1 cellular context compared by ENCODE assay signal in the genomic region with DNA sequence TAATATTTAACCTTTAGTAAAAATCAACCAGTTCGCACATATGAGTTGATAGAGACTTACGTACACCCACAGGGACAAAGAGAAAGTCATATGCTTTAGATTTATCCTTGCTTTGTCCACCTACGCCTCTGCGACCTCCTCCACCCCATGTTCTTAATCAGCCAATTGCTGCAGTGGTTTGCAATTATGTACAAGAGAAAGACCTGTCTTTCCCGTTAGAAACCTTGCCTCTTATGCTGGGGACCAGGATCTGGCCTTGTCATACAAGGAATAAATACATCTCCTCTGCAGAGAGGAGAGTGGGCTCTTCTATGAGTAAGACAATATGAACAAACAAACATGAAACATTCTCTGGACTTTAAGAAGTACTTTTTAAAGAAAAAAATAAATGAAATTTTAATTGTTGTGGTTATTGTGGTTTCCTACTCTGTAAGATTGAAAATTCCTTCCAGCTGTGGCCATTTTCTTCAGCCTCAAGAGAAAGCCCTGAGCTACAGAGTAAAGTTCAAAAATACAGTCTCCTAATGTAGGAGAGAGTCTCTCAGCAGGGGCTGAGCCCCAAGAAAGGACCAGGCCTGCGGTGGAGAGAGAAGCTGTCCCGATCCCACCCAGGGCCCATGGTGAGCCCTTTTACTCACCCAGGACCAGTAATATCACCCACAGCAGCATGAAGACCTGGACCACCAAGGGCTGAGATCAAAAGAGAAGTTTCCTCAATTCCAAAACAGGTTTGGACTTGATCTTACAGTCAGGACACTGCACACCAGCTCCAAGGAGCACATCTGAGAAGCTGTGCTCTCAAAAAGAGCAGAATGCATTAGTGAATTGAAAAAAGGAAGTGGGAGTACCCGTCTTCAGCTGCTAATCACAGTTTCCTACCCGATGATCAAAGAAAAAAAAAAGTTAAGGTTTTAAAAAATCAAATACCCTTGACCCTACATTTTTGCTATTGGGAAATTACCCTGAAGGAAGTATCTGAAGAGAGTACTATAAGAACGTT.
TF ChIP-seq lines count a peak whose summit lies in the region.

A gene (minus strand): TSS at position 822 of the 1,000 bp plus-strand sequence. CDS start 153 bp downstream, at position 669.

TF ChIP-seq in HepG2, 621 proteins besides CTCF, POLR2A, EP300 and RAD21 (continued from another document):
- TF ChIP-seq, protein P1, sequence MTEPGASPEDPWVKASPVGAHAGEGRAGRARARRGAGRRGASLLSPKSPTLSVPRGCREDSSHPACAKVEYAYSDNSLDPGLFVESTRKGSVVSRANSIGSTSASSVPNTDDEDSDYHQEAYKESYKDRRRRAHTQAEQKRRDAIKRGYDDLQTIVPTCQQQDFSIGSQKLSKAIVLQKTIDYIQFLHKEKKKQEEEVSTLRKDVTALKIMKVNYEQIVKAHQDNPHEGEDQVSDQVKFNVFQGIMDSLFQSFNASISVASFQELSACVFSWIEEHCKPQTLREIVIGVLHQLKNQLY (CRISPR knock-in tag; IDR thresholded peaks at IDR 0.05), result no peak
- TF ChIP-seq ZNF557 (CRISPR knock-in tag; IDR thresholded peaks at IDR 0.05) (no peak), FOXK2 (IDR thresholded peaks at IDR 0.05) (no peak), BRCA1 (CRISPR knock-in tag; IDR thresholded peaks at IDR 0.05) (no peak), MED1 (CRISPR knock-in tag; IDR thresholded peaks at IDR 0.05) (no peak), ZBTB42 (CRISPR knock-in tag; IDR thresholded peaks at IDR 0.05) (no peak), YEATS2 (CRISPR knock-in tag; IDR thresholded peaks at IDR 0.05; ENCODE audit: borderline replicate concordance) (no peak), ZNF496 (CRISPR knock-in tag; IDR thresholded peaks at IDR 0.05; ENCODE audit: insufficient replicate concordance) (no peak), DNMT3B (CRISPR knock-in tag; conservative IDR thresholded peaks at IDR 0.05) (no peak)
- TF ChIP-seq, protein P2, sequence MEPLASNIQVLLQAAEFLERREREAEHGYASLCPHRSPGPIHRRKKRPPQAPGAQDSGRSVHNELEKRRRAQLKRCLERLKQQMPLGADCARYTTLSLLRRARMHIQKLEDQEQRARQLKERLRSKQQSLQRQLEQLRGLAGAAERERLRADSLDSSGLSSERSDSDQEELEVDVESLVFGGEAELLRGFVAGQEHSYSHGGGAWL (CRISPR knock-in tag; IDR thresholded peaks at IDR 0.05), result no peak
- TF ChIP-seq, protein P3, sequence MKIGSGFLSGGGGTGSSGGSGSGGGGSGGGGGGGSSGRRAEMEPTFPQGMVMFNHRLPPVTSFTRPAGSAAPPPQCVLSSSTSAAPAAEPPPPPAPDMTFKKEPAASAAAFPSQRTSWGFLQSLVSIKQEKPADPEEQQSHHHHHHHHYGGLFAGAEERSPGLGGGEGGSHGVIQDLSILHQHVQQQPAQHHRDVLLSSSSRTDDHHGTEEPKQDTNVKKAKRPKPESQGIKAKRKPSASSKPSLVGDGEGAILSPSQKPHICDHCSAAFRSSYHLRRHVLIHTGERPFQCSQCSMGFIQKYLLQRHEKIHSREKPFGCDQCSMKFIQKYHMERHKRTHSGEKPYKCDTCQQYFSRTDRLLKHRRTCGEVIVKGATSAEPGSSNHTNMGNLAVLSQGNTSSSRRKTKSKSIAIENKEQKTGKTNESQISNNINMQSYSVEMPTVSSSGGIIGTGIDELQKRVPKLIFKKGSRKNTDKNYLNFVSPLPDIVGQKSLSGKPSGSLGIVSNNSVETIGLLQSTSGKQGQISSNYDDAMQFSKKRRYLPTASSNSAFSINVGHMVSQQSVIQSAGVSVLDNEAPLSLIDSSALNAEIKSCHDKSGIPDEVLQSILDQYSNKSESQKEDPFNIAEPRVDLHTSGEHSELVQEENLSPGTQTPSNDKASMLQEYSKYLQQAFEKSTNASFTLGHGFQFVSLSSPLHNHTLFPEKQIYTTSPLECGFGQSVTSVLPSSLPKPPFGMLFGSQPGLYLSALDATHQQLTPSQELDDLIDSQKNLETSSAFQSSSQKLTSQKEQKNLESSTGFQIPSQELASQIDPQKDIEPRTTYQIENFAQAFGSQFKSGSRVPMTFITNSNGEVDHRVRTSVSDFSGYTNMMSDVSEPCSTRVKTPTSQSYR (CRISPR knock-in tag; IDR thresholded peaks at IDR 0.05; ENCODE audit: borderline replicate concordance), result no peak
- TF ChIP-seq, protein P4, sequence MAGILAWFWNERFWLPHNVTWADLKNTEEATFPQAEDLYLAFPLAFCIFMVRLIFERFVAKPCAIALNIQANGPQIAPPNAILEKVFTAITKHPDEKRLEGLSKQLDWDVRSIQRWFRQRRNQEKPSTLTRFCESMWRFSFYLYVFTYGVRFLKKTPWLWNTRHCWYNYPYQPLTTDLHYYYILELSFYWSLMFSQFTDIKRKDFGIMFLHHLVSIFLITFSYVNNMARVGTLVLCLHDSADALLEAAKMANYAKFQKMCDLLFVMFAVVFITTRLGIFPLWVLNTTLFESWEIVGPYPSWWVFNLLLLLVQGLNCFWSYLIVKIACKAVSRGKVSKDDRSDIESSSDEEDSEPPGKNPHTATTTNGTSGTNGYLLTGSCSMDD (CRISPR knock-in tag; IDR thresholded peaks at IDR 0.05), result no peak
